Comparison of ENCODE assay signal across 31 cellular contexts in genomic region chr1:201041011-201041410, GRCh38.
"Had no signal": no experiment of that assay in that cellular context is flagged by ENCODE, and none has a peak within 500 bp of the region (broad histone marks: within the 10 kb centered on the region; RNA-seq: fewer than 3 reads in every experiment).

No MANE protein-coding gene starts in this region.

- H3K27ac ChIP-seq: PC-9, SJSA1 had no signal

- ATAC-seq: Panc1 had no signal

- H3K9me3 ChIP-seq: MG63, SJSA1, SK-N-SH had no signal

- H3K36me3 ChIP-seq: MG63, SJSA1 had no signal

- H3K27me3 ChIP-seq: MG63, SJSA1 had no signal

- H3K4me1 ChIP-seq: SJSA1 had no signal

- H2AFZ ChIP-seq: PC-9 had no signal

- FAIRE-seq: RCC 7860 had no signal

- H3K4me2 ChIP-seq: PC-9, SK-N-SH had no signal

- H3K4me3 ChIP-seq: MG63, PC-9, SJSA1 had no signal

- H3K9ac ChIP-seq: SK-N-SH had no signal

- DNase-seq: Kasumi-1, MG63, NCI-H1048, NCI-H1092 treated with DMSO at 0.1 percent for 48 hours, NCI-H1105 treated with DMSO at 0.1 percent for 48 hours, NCI-H1417, NCI-H1436, NCI-H146, NCI-H1694, NCI-H187, NCI-H1930, NCI-H2029 treated with DMSO at 0.1 percent for 48 hours, NCI-H2081 treated with DMSO at 0.1 percent for 48 hours, NCI-H2107, NCI-H2171, NCI-H226, NCI-H446 treated with DMSO at 0.1 percent for 48 hours, NCI-H510A, NCI-H524, NCI-H526, NCI-H69, NCI-H748 treated with DMSO at 0.1 percent for 48 hours, NCI-H82, Right ventricle myocardium superior, SHP77 treated with DMSO at 0.1 percent for 48 hours, SK-N-SH, SW 1271 had no signal
